ENCODE assay signal across 6 cellular contexts in the genomic region with DNA sequence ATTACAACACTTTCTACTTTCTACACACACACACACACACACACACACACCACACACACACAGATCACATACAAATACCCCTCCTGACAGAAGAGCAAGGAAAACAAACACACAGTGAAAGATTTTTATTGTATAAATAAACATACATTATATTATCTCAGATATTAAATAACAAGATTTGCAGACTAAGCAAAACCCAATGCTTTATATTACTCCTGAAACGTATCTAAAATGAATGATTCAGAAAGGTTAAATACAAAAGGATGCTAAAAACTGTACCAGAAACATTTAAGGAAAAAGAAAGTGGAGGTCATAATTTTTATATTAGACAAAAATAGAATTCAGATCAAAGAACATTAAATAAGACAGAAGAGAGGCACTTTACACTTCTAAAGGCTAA.
"Had no signal": no experiment of that assay in that cellular context is flagged by ENCODE, and none has a peak within 500 bp of the region (broad histone marks: within the 10 kb centered on the region; RNA-seq: fewer than 3 reads in every experiment).

No MANE protein-coding gene starts in this region.

- H3K27ac ChIP-seq: HL-60, KMS-11 had no signal

- H3K27me3 Mint-ChIP-seq: IgD-negative memory B cell had no signal

- H3K36me3 Mint-ChIP-seq: IgD-negative memory B cell had no signal

- H3K4me1 Mint-ChIP-seq: IgD-negative memory B cell had no signal

- H3K4me3 Mint-ChIP-seq: IgD-negative memory B cell had no signal

- H3K9ac ChIP-seq: KMS-11 had no signal

- H3K4me2 ChIP-seq: KMS-11 had no signal

- H3K27ac Mint-ChIP-seq: IgD-negative memory B cell had no signal

- FAIRE-seq: HTR-8/SVneo had no signal

- DNase-seq: KBM-7, KG1 had no signal
